Comparison of ENCODE assay signal across 1 cellular context in genomic region chr2:42810126-42810970, GRCh38.
TF ChIP-seq lines count a peak whose summit lies in the region.

No MANE protein-coding gene starts in this region.

TF ChIP-seq in GM23338, 12 proteins besides CTCF, POLR2A, EP300 and RAD21 (continued from another document):
- no peak for TF ChIP-seq ZNF114 (CRISPR knock-in tag; IDR thresholded peaks at IDR 0.05)
- TF ChIP-seq REST (IDR thresholded peaks at IDR 0.05; ENCODE audit: unreplicated experiment), result no peak
- TF ChIP-seq POLR2AphosphoS5 (IDR thresholded peaks at IDR 0.05; ENCODE audit: low read depth), result peak; percentile 68
- 0 out of 2 replicates have a peak, but pooled peaks have one; percentile 35 for TF ChIP-seq NANOG (IDR thresholded peaks at IDR 0.05; ENCODE audit: borderline replicate concordance)
TF ChIP-seq in GM23338: peak in this region for 4.
